ENCODE assay signal across 8 cellular contexts in the genomic region with DNA sequence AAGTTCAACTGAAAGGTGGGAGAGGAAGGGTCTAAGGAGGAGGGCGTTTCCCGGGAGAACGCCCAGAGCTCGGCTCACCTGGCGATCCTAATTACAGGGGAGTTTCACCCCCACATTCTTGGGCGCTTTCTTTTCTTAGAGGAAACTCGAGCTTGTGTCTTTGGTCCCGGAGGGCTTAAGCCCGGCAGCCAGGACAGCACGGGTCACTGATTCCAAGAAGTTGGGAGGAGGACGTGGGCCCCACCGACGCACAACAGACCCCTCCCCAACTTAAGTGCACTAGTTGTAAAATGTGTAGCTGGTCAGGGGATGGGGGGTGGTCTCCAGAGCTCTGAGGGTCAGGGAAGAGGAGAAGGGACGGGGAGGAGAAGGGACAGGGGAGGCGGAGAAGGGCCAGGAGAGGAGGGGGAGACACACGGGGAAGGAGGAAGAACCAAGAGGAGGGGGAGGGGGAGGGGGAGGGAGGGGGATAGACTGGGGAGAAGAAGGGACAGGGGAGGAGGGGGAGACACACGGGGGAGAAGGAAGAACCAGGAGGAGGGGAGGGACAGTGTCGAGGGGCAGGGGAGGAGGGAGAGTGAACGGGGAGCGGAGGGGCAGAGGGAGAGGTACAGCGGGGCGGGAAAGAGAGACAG. TPM values are rescaled to one million over a fixed set of nuclear protein-coding genes. Genes with fewer than 3 reads are reported as not detected.
DNase-seq lines count a peak whose midpoint lies in the region; ATAC-seq and TF ChIP-seq lines count a peak whose summit lies in the region.

No MANE protein-coding gene starts in this region.

- H3K36me3 ChIP-seq in PC-3 (ENCODE audit: low read depth, low read length) (no peaks in the 10 kb centered on the region), psoas muscle (ENCODE audit: insufficient read depth in 1 of 2, low read depth in 1 of 2) (no peaks in the 10 kb centered on the region)

- peaks cover 9% of the 10 kb centered on the region for H3K4me1 ChIP-seq in PC-3 (ENCODE audit: insufficient read depth, low read length)
- H3K4me1 ChIP-seq in psoas muscle: no peaks in the 10 kb centered on the region

- 14 to 16% (median 15%) methylated on average over 18 to 20 of the region's 22 CpGs for WGBS in psoas muscle, 3 donors

- TF ChIP-seq CTCF in GM10266 (IDR thresholded peaks at IDR 0.05; ENCODE audit: control insufficient read depth, insufficient read depth, low read depth, missing control alignments) (no peak), PC-3 (conservative IDR thresholded peaks at IDR 0.05; ENCODE audit: low read depth, low read length) (no peak), epithelial cell of esophagus (IDR thresholded peaks at IDR 0.05; ENCODE audit: insufficient read depth, low read depth, low read length, missing control alignments) (no peak), psoas muscle (IDR thresholded peaks at IDR 0.05) (no peak)

- H3K4me2 ChIP-seq in PC-3 (ENCODE audit: low read length): peak overlapping the region; percentile 83

- DNase-seq in GM10266 (ENCODE audit: extremely low spot score): peak; percentile 47
- peak; percentile 50 for DNase-seq in PC-3
- DNase-seq in epithelial cell of esophagus (ENCODE audit: low read depth): peak; percentile 81
- DNase-seq in psoas muscle: no peak
- no peak for DNase-seq in stimulated activated CD4-positive, alpha-beta T cell treated with anti-CD3 and anti-CD28 coated beads, Interleukin-2, amount 100 ng/mL, for 24 hours
- no peak for DNase-seq in 8988T
- DNase-seq in SHP77 (lab: John Stamatoyannopoulos, UW): no peak
- no peak for DNase-seq in NCI-H510A (lab: John Stamatoyannopoulos, UW)

- H4K20me1 ChIP-seq in PC-3 (ENCODE audit: low read length): peaks cover 31% of the 10 kb centered on the region

- ATAC-seq in PC-3 (no peak; the same call in 1 of the 2 replicates), psoas muscle (no peak)

- no peak overlapping the region for H2AFZ ChIP-seq in PC-3 (ENCODE audit: low read length)

- H3K9me3 ChIP-seq in PC-3 (ENCODE audit: low read length) (no peaks in the 10 kb centered on the region), psoas muscle (no peaks in the 10 kb centered on the region)

- intact Hi-C loops in PC-3 (cut with micrococcal nuclease): loop anchor here (2.0 kb wide), 1 partner anchor 105 kb away; no protein-coding TSS in a partner anchor
- intact Hi-C loops in psoas muscle (cut with DNase I): loop anchor here (5.0 to 10.0 kb wide), 2 partner anchors 103 to 115 kb away; partner anchors contain the start of gene BRI3 (in 1 of the 2)

- H3K27me3 ChIP-seq in PC-3 (ENCODE audit: low read length): no peaks in the 10 kb centered on the region
- H3K27me3 ChIP-seq in psoas muscle (ENCODE audit: insufficient read depth in 3 of 3, low read length in 2 of 3): peaks cover 0 to 32% (median 5%) of the 10 kb centered on the region in 3 donors

- POLR2A ChIA-PET in PC-3 (lab: Charles Lee; ENCODE audit: unreplicated experiment): interaction anchor here (0.6 to 1.1 kb wide), 2 partner anchors 45 to 72 kb away, joined by 3 to 5 read pairs; no protein-coding TSS in a partner anchor

- BruUV-seq in PC-3 (replicated peaks; lab: Mats Ljungman, UMichigan): no TSS peak

- H3K27ac ChIP-seq in PC-3 (ENCODE audit: low read length) (peak overlapping the region; percentile 81), psoas muscle (no peak overlapping the region)

- no peaks in the 10 kb centered on the region for H3K9me2 ChIP-seq in PC-3 (replicated peaks; ENCODE audit: low read length)

- H3K4me3 ChIP-seq in PC-3 (ENCODE audit: low read length) (peak overlapping the region; percentile 91), epithelial cell of esophagus (ENCODE audit: low read length) (peak overlapping the region; percentile 75), psoas muscle (peak overlapping the region; percentile 42)

- CTCF ChIA-PET in PC-3 (lab: Charles Lee): no interaction called here

- peak overlapping the region; percentile 84 for H3K9ac ChIP-seq in PC-3 (ENCODE audit: low read length)

- H3F3A ChIP-seq in PC-3 (ENCODE audit: low read length, unreplicated experiment): no peaks in the 10 kb centered on the region

- H3K79me2 ChIP-seq in PC-3 (ENCODE audit: low read length): peaks cover 51% of the 10 kb centered on the region

RNA-seq across cellular contexts. Expression of gene BAIAP2L1, which starts 0.9 kb away (rescaled TPM):
- total RNA-seq in PC-3 (2014; rRNA removed) (18.9 and 30.5 TPM in 2 replicates), psoas muscle (1 to 10 TPM in 3 of 4 donors, under 1 TPM in 1; 0.80 to 3.0 (median 1.7) TPM)
- polyA plus RNA-seq in psoas muscle: 1 to 10 TPM in 1 of 3 donors, under 1 TPM in 2; 0.80 to 1.2 (median 0.90) TPM

Comparison
In these comparisons a context has a peak if more than half of its experiments do, and no peak if none do; other contexts are left out.
1. DNase-seq: peak in GM10266 (single experiment), PC-3 (single experiment) and epithelial cell of esophagus (single experiment); none in psoas muscle (0 of 2), stimulated activated CD4-positive, alpha-beta T cell treated with anti-CD3 and anti-CD28 coated beads, Interleukin-2, amount 100 ng/mL, for 24 hours (0 of 2), 8988T (single experiment), SHP77 (0 of 2) and NCI-H510A (single experiment).
2. Peak in every context shown above with its lines, with median percentiles within 50 percentile points of each other: H3K4me3 ChIP-seq.